Comparison of ENCODE assay signal across 22 cellular contexts in the genomic region with DNA sequence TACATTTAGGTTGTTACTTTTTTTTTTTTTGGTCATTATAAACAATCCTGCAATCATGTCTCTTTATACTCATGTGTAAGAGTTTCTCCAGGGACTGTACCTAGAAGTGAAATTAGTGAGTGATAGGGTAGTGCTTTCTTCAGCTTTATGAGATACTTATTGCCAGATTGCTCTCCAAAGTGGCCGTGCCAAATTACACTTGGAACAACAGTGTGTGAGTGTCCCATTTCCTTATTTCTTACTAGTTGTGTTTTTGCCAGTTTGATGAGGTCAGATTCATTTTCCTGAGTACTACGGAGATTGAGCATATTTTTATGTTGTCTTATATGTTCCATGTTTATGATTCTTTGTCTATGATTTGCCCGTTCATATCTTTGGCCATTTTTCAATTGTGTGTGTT. TPM values are rescaled to one million over a fixed set of nuclear protein-coding genes. Genes with fewer than 3 reads are reported as not detected.
DNase-seq lines count a peak whose midpoint lies in the region; TF ChIP-seq lines count a peak whose summit lies in the region.
"Had no signal": no experiment of that assay in that cellular context is flagged by ENCODE, and none has a peak within 500 bp of the region (broad histone marks: within the 10 kb centered on the region; RNA-seq: fewer than 3 reads in every experiment).

No MANE protein-coding gene starts in this region.

- peak; percentile 70 for DNase-seq in LNCaP clone FGC (ENCODE audit: low read depth)
- no peak for DNase-seq in adipocyte (ENCODE audit: low read depth)
- peak; percentile 18 for DNase-seq in fibroblast of pulmonary artery (ENCODE audit: low read depth)
- peak; percentile 30 for DNase-seq in pulmonary artery endothelial cell (ENCODE audit: low read depth, low spot score)
- no peak for DNase-seq in uterus
- no peak for DNase-seq in activated effector memory CD4-positive, alpha-beta T cell treated with Interleukin-2 at 50 U/mL for 16 hours
- no peak for DNase-seq in foreskin fibroblast
- DNase-seq: activated CD4-positive, CD25-positive, alpha-beta regulatory T cell treated with anti-CD3 and anti-CD28 coated beads, Interleukin-2, amount 50 U/mL, for 72 hours; activated CD8-positive, alpha-beta memory T cell treated with anti-CD3 and anti-CD28 coated beads for 24 hours; activated T-cell treated with anti-CD3 and anti-CD28 coated beads, Interleukin-2, amount 50 U/mL, for 48 hours; Caco-2; EL; H9; kidney glomerular epithelial cell; midbrain; NCI-H1105 treated with DMSO at 0.1 percent for 48 hours; NCI-H526; posterior cingulate gyrus; stimulated activated CD4-positive, alpha-beta T cell treated with anti-CD3 and anti-CD28 coated beads, Interleukin-4, amount 100 ng/mL, for 1 hour; upper lobe of left lung had no signal

- no peaks in the 10 kb centered on the region for H3K27me3 ChIP-seq in adipocyte (replicated peaks; ENCODE audit: control insufficient read depth, insufficient read depth, low read length)
- H3K27me3 ChIP-seq in uterus = no peaks in the 10 kb centered on the region
- H3K27me3 ChIP-seq: gastrocnemius medialis, upper lobe of left lung had no signal

- intact Hi-C loops in uterus (cut with DNase I; ENCODE audit: low total_unique reads) = no loop called here

- H3K4me3 ChIP-seq in LNCaP clone FGC (ENCODE audit: low read depth, low read length) = no peak overlapping the region
- H3K4me3 ChIP-seq in adipocyte (ENCODE audit: low read length) = peak overlapping the region; percentile 31
- H3K4me3 ChIP-seq in fibroblast of pulmonary artery (replicated peaks; ENCODE audit: low read depth, low read length) = no peak overlapping the region
- no peak overlapping the region for H3K4me3 ChIP-seq in uterus
- no peak overlapping the region for H3K4me3 ChIP-seq in foreskin fibroblast (ENCODE audit: low read depth in 1 of 2, low read length in 2 of 2)
- H3K4me3 ChIP-seq: gastrocnemius medialis, smooth muscle cell, upper lobe of left lung had no signal

- no peak overlapping the region for H3K27ac ChIP-seq in uterus
- H3K27ac ChIP-seq: upper lobe of left lung had no signal

- no peaks in the 10 kb centered on the region for H3K36me3 ChIP-seq in adipocyte (ENCODE audit: control insufficient read depth, insufficient read depth, low read length, severe bottlenecking)
- H3K36me3 ChIP-seq in uterus = no peaks in the 10 kb centered on the region
- H3K36me3 ChIP-seq: gastrocnemius medialis, upper lobe of left lung had no signal

- no peak for TF ChIP-seq POLR2A in uterus (IDR thresholded peaks at IDR 0.05)

- TF ChIP-seq CTCF in LNCaP clone FGC (IDR thresholded peaks at IDR 0.05; ENCODE audit: control insufficient read depth, extremely low read depth, insufficient read depth) (no peak), fibroblast of pulmonary artery (IDR thresholded peaks at IDR 0.05; ENCODE audit: low read length, missing control alignments) (no peak), uterus (IDR thresholded peaks at IDR 0.05) (no peak), foreskin fibroblast (IDR thresholded peaks at IDR 0.05; ENCODE audit: low read depth, low read length) (no peak)

- H3K9me3 ChIP-seq in adipocyte (ENCODE audit: control insufficient read depth, low read length) = no peaks in the 10 kb centered on the region
- no peaks in the 10 kb centered on the region for H3K9me3 ChIP-seq in uterus
- H3K9me3 ChIP-seq: Caco-2, gastrocnemius medialis, upper lobe of left lung had no signal

- peaks cover 29% of the 10 kb centered on the region for H3K4me1 ChIP-seq in adipocyte (ENCODE audit: control insufficient read depth, insufficient read depth, low read length)
- no peaks in the 10 kb centered on the region for H3K4me1 ChIP-seq in uterus
- H3K4me1 ChIP-seq: Caco-2 had no signal

- H3K9ac ChIP-seq in adipocyte (ENCODE audit: low read length) = no peak overlapping the region

RNA-seq across cellular contexts. Expression of gene GALNT1, which starts 39.2 kb away (rescaled TPM):
- 261 and 293 TPM in 2 replicates for total RNA-seq in pulmonary artery endothelial cell
- total RNA-seq in uterus = 10 to 100 TPM; 13.6 to 98.2 (median 33.3) TPM

Comparison
In these comparisons a context has a peak if more than half of its experiments do, and no peak if none do; other contexts are left out.
1. DNase-seq: peak in LNCaP clone FGC (single experiment), fibroblast of pulmonary artery (single experiment) and pulmonary artery endothelial cell (single experiment); none in adipocyte (single experiment), uterus (0 of 2), activated effector memory CD4-positive, alpha-beta T cell treated with Interleukin-2 at 50 U/mL for 16 hours (single experiment) and foreskin fibroblast (0 of 2).